In genomic region chr2:85435986-85436835, GRCh38 we compare ENCODE assay signal across 10 cellular contexts. TPM values are rescaled to one million over a fixed set of nuclear protein-coding genes. Genes with fewer than 3 reads are reported as not detected.
DNase-seq lines count a peak whose midpoint lies in the region; ATAC-seq and TF ChIP-seq lines count a peak whose summit lies in the region.
"Had no signal": no experiment of that assay in that cellular context is flagged by ENCODE, and none has a peak within 500 bp of the region (broad histone marks: within the 10 kb centered on the region; RNA-seq: fewer than 3 reads in every experiment).

No MANE protein-coding gene starts in this region.

- H3K4me2 ChIP-seq in hepatocyte = no peak overlapping the region

- H3K4me1 ChIP-seq in hepatocyte (ENCODE audit: insufficient read depth) = peaks cover 41% of the 10 kb centered on the region

- no peaks in the 10 kb centered on the region for H3K79me2 ChIP-seq in hepatocyte

- H3K27ac Mint-ChIP-seq in stimulated activated memory B cell treated with anti-CD40 and anti-IgM and Interleukin-4, amounts not matched to agents 10 μg/mL and 1 μg/mL and 100 μg/mL, for 72 hours = peak overlapping the region; percentile 91

- no peaks in the 10 kb centered on the region for H3K9me3 ChIP-seq in hepatocyte (ENCODE audit: low read depth)

- no peaks in the 10 kb centered on the region for H3K36me3 ChIP-seq in hepatocyte (replicated peaks; ENCODE audit: insufficient read depth, low read depth)

- no peak for TF ChIP-seq CTCF in hepatocyte (IDR thresholded peaks at IDR 0.05; ENCODE audit: poor library complexity)

- no peak overlapping the region for H3K4me3 ChIP-seq in hepatocyte

- no peaks in the 10 kb centered on the region for H3K9me2 ChIP-seq in hepatocyte (replicated peaks; ENCODE audit: insufficient read depth)

- no peaks in the 10 kb centered on the region for H3K9me3 Mint-ChIP-seq in stimulated activated memory B cell treated with anti-CD40 and anti-IgM and Interleukin-4, amounts not matched to agents 10 μg/mL and 1 μg/mL and 100 μg/mL, for 72 hours
- H3K9me3 Mint-ChIP-seq: IgD-negative memory B cell had no signal

- H3K4me1 Mint-ChIP-seq in stimulated activated memory B cell treated with anti-CD40 and anti-IgM and Interleukin-4, amounts not matched to agents 10 μg/mL and 1 μg/mL and 100 μg/mL, for 72 hours = peaks cover 35% of the 10 kb centered on the region

- peak overlapping the region; percentile 40 for H3K4me3 Mint-ChIP-seq in stimulated activated memory B cell treated with anti-CD40 and anti-IgM and Interleukin-4, amounts not matched to agents 10 μg/mL and 1 μg/mL and 100 μg/mL, for 72 hours

- ATAC-seq in stimulated activated memory B cell treated with anti-CD40 and anti-IgM and Interleukin-4, amounts not matched to agents 10 μg/mL and 1 μg/mL and 100 μg/mL, for 72 hours = no peak

- H2AFZ ChIP-seq in hepatocyte = no peak overlapping the region

- no peaks in the 10 kb centered on the region for H3K27me3 Mint-ChIP-seq in stimulated activated memory B cell treated with anti-CD40 and anti-IgM and Interleukin-4, amounts not matched to agents 10 μg/mL and 1 μg/mL and 100 μg/mL, for 72 hours
- H3K27me3 Mint-ChIP-seq: IgD-negative memory B cell had no signal

- 97% methylated on average over 10 of the region's 16 CpGs for WGBS in hepatocyte (ENCODE audit: low lambda C conversion rate, missing lambda C conversion rate)

- no peaks in the 10 kb centered on the region for H4K20me1 ChIP-seq in hepatocyte (ENCODE audit: insufficient read depth, poor library complexity, severe bottlenecking)

- no peaks in the 10 kb centered on the region for H3K27me3 ChIP-seq in hepatocyte

- no peaks in the 10 kb centered on the region for H3K36me3 Mint-ChIP-seq in stimulated activated memory B cell treated with anti-CD40 and anti-IgM and Interleukin-4, amounts not matched to agents 10 μg/mL and 1 μg/mL and 100 μg/mL, for 72 hours
- H3K36me3 Mint-ChIP-seq: IgD-negative memory B cell had no signal

- peak overlapping the region; percentile 99 for H3K27ac ChIP-seq in hepatocyte

- peak; percentile 58 for DNase-seq in DMS53 (lab: John Stamatoyannopoulos, UW)
- no peak for DNase-seq in DMS53 treated with DMSO at 0.1 percent for 48 hours (lab: John Stamatoyannopoulos, UW; ENCODE audit: unreplicated experiment)
- DNase-seq in SK-N-DZ (ENCODE audit: low spot score) = peak; percentile 48
- DNase-seq in hepatocyte (ENCODE audit: low spot score) = no peak
- DNase-seq in mucosa of gallbladder (ENCODE audit: low spot score) = no peak
- DNase-seq in NOMO-1 treated with dmso at 0.1 percent for 144 hours (lab: John Stamatoyannopoulos, UW; ENCODE audit: unreplicated experiment) = no peak
- DNase-seq in NCI-H1436 (lab: John Stamatoyannopoulos, UW) = no peak

RNA-seq across cellular contexts. Expression of gene SH2D6, which starts 17.7 kb away (rescaled TPM):
- 0.07 TPM in 1 of 2 replicates, not detected in the other for polyA plus RNA-seq in SK-N-DZ (2014; cell fraction: cytosol; rRNA removed)
- polyA plus RNA-seq in SK-N-DZ (2014; cell fraction: nucleus; rRNA removed) = 1.5 and 1.8 TPM in 2 replicates
- total RNA-seq in hepatocyte = 0.27 and 0.36 TPM in 2 replicates
- 2.3 and 2.8 TPM in 2 replicates for polyA plus RNA-seq in hepatocyte
- 9.9 TPM for total RNA-seq in mucosa of gallbladder
- polyA plus RNA-seq: endothelial cell of umbilical vein, IgD-negative memory B cell had no signal

RNA-seq across cellular contexts. Expression of gene CAPG, which starts 26.0 kb away (rescaled TPM):
- polyA plus RNA-seq in SK-N-DZ (2014; cell fraction: cytosol; rRNA removed) = 4.5 and 20.2 TPM in 2 replicates
- polyA plus RNA-seq in SK-N-DZ (2014; cell fraction: nucleus; rRNA removed) = 3.2 and 13.6 TPM in 2 replicates
- total RNA-seq in hepatocyte = 108 and 123 TPM in 2 replicates
- 172 and 188 TPM in 2 replicates for polyA plus RNA-seq in hepatocyte
- total RNA-seq in mucosa of gallbladder = 125 TPM

Comparison
In these comparisons a context has a peak if more than half of its experiments do, and no peak if none do; other contexts are left out.
1. DNase-seq: peak in DMS53 (single experiment) and SK-N-DZ (single experiment); none in DMS53 treated with DMSO at 0.1 percent for 48 hours (single experiment), hepatocyte (single experiment), mucosa of gallbladder (single experiment), NOMO-1 treated with dmso at 0.1 percent for 144 hours (single experiment) and NCI-H1436 (single experiment).